In genomic region chr18:43934322-43935050, GRCh38 we compare ENCODE assay signal across 20 cellular contexts.
"Had no signal": no experiment of that assay in that cellular context is flagged by ENCODE, and none has a peak within 500 bp of the region (broad histone marks: within the 10 kb centered on the region; RNA-seq: fewer than 3 reads in every experiment).

No MANE protein-coding gene starts in this region.

- H3K36me3 ChIP-seq: adrenal gland, lower lobe of right lung, stomach, thyroid gland had no signal

- DNase-seq: activated B cell treated with CpG ODN at 0.5 μM for 24 hours; activated CD4-positive, alpha-beta T cell treated with anti-CD3 and anti-CD28 coated beads, Interleukin-2, amount 10 ng/mL, durations not matched to agents 7 days and 5 days; activated CD8-positive, alpha-beta memory T cell treated with anti-CD3 and anti-CD28 coated beads for 24 hours; activated naive CD4-positive, alpha-beta T cell treated with anti-CD3 and anti-CD28 coated beads, Interleukin-2, amount 10 ng/mL, durations not matched to agents 7 days and 5 days; activated T-cell treated with anti-CD3 and anti-CD28 coated beads for 4 hours; adrenal gland; central memory CD4-positive, alpha-beta T cell; cortex of kidney; effector memory CD4-positive, alpha-beta T cell; glutamatergic neuron; immature natural killer cell; left cardiac atrium; lower lobe of right lung; mucosa of descending colon; natural killer cell; stimulated activated CD4-positive, alpha-beta T cell treated with anti-CD3 and anti-CD28 coated beads, Interleukin-4, amount 100 ng/mL, for 4 hours; stomach; thyroid gland had no signal

- H3K27ac ChIP-seq: lower lobe of right lung, thyroid gland had no signal

- H3K9me3 Mint-ChIP-seq: activated B cell treated with CpG ODN at 0.5 μM for 24 hours had no signal

- H3K4me3 ChIP-seq: adrenal gland, lower lobe of right lung, mucosa of descending colon, stomach, thyroid gland had no signal

- H3K27me3 Mint-ChIP-seq: activated B cell treated with CpG ODN at 0.5 μM for 24 hours; activated CD4-positive, alpha-beta T cell treated with anti-CD3 and anti-CD28 coated beads, Interleukin-2, amount 10 ng/mL, durations not matched to agents 7 days and 5 days; activated naive CD4-positive, alpha-beta T cell treated with anti-CD3 and anti-CD28 coated beads, Interleukin-2, amount 10 ng/mL, durations not matched to agents 7 days and 5 days had no signal

- H3K4me1 Mint-ChIP-seq: activated B cell treated with CpG ODN at 0.5 μM for 24 hours; activated CD4-positive, alpha-beta T cell treated with anti-CD3 and anti-CD28 coated beads, Interleukin-2, amount 10 ng/mL, durations not matched to agents 7 days and 5 days; activated naive CD4-positive, alpha-beta T cell treated with anti-CD3 and anti-CD28 coated beads, Interleukin-2, amount 10 ng/mL, durations not matched to agents 7 days and 5 days; immature natural killer cell; natural killer cell had no signal

- H3K27ac Mint-ChIP-seq: activated B cell treated with CpG ODN at 0.5 μM for 24 hours; activated CD4-positive, alpha-beta T cell treated with anti-CD3 and anti-CD28 coated beads, Interleukin-2, amount 10 ng/mL, durations not matched to agents 7 days and 5 days; activated naive CD4-positive, alpha-beta T cell treated with anti-CD3 and anti-CD28 coated beads, Interleukin-2, amount 10 ng/mL, durations not matched to agents 7 days and 5 days; activated T-helper 2 cell treated with anti-CD3 and anti-CD28 coated beads, Interferon-gamma antibody, Interleukin-2, Interleukin-4, amounts not matched to agents 10 μg/mL and 5 μg/mL and 100 μg/mL, durations not matched to agents 14 hours and 24 hours and 36 hours; immature natural killer cell; natural killer cell; T-helper 1 cell treated with Interleukin-12 subunit alpha and Interleukin-12 subunit beta and Interleukin-4 antibody, amounts not matched to agents 30 μg/mL and 1 μg/mL, for 36 hours had no signal

- H3K36me3 Mint-ChIP-seq: activated naive CD4-positive, alpha-beta T cell treated with anti-CD3 and anti-CD28 coated beads, Interleukin-2, amount 10 ng/mL, durations not matched to agents 7 days and 5 days; immature natural killer cell; natural killer cell had no signal

- H3K4me3 Mint-ChIP-seq: activated B cell treated with CpG ODN at 0.5 μM for 24 hours; activated CD4-positive, alpha-beta T cell treated with anti-CD3 and anti-CD28 coated beads, Interleukin-2, amount 10 ng/mL, durations not matched to agents 7 days and 5 days; activated naive CD4-positive, alpha-beta T cell treated with anti-CD3 and anti-CD28 coated beads, Interleukin-2, amount 10 ng/mL, durations not matched to agents 7 days and 5 days; immature natural killer cell; natural killer cell; T-helper 1 cell treated with Interleukin-12 subunit alpha and Interleukin-12 subunit beta and Interleukin-4 antibody, amounts not matched to agents 30 μg/mL and 1 μg/mL, for 36 hours had no signal

- H3K4me1 ChIP-seq: adrenal gland, lower lobe of right lung, stomach, thyroid gland had no signal

- H3K9me3 ChIP-seq: adrenal gland, lower lobe of right lung, mucosa of descending colon, stomach, thyroid gland had no signal

- H3K27me3 ChIP-seq: adrenal gland, stomach, thyroid gland had no signal

- ATAC-seq: left cardiac atrium, lower lobe of right lung, mucosa of descending colon, natural killer cell had no signal
